In genomic region chr17:66976781-66977201, GRCh38 we compare ENCODE assay signal across 20 cellular contexts. TPM values are rescaled to one million over a fixed set of nuclear protein-coding genes. Genes with fewer than 3 reads are reported as not detected.
DNase-seq lines count a peak whose midpoint lies in the region; ATAC-seq lines count a peak whose summit lies in the region.
"Had no signal": no experiment of that assay in that cellular context is flagged by ENCODE, and none has a peak within 500 bp of the region (broad histone marks: within the 10 kb centered on the region; RNA-seq: fewer than 3 reads in every experiment).

No MANE protein-coding gene starts in this region.

- no peak for ATAC-seq in GM18502 (IDR thresholded peaks at IDR 0.05; ENCODE audit: poor library complexity, unreplicated experiment)
- ATAC-seq: activated naive CD4-positive, alpha-beta T cell treated with anti-CD3 and anti-CD28 coated beads, Interleukin-2, amount 50 U/mL, for 72 hours; activated T-cell treated with anti-CD3 and anti-CD28 coated beads, Interleukin-2, amount 50 U/mL, for 4 hours; body of pancreas had no signal

- DNase-seq in ELF-1 (ENCODE audit: low read depth, low spot score) (peak; percentile 36), M059J (ENCODE audit: low read depth) (peak; percentile 54), glomerular visceral epithelial cell (ENCODE audit: extremely low spot score) (peak; percentile 59), retina (peak; percentile 74), NCI-H774 (lab: John Stamatoyannopoulos, UW) (no peak), HT-29 (ENCODE audit: low spot score) (no peak)
- DNase-seq: activated CD4-positive, alpha-beta memory T cell treated with anti-CD3 and anti-CD28 coated beads, Interleukin-2, amount 10 ng/mL, durations not matched to agents 7 days and 5 days; activated T-cell treated with anti-CD3 and anti-CD28 coated beads, Interleukin-2, amount 50 U/mL, for 4 hours; cortex of kidney; DND-41; MV-4-11; naive B cell; NCI-H2081; NCI-H526; stimulated activated CD4-positive, alpha-beta T cell treated with anti-CD3 and anti-CD28 coated beads, Interleukin-4, amount 100 ng/mL, for 1 hour; WERI-Rb-1 had no signal

RNA-seq across cellular contexts. Expression of gene CACNG4, which starts 12.3 kb away (rescaled TPM):
- total RNA-seq in M059J (2014; rRNA removed; shearing (Covaris generic)) = 3.0 and 5.5 TPM in 2 replicates
- total RNA-seq in HT-29 (2014; rRNA removed; shearing (Covaris generic)) = 6.2 and 6.3 TPM in 2 replicates
- total RNA-seq: activated CD4-positive, alpha-beta memory T cell treated with anti-CD3 and anti-CD28 coated beads, Interleukin-2, amount 10 ng/mL, durations not matched to agents 7 days and 5 days; activated naive CD4-positive, alpha-beta T cell treated with anti-CD3 and anti-CD28 coated beads, Interleukin-2, amount 50 U/mL, for 72 hours; endothelial cell of umbilical vein had no signal

Comparison
In these comparisons a context has a peak if more than half of its experiments do, and no peak if none do; other contexts are left out.
1. DNase-seq: peak in ELF-1 (single experiment), M059J (single experiment), glomerular visceral epithelial cell (single experiment) and retina (single experiment); none in NCI-H774 (single experiment) and HT-29 (single experiment).